In the genomic region with DNA sequence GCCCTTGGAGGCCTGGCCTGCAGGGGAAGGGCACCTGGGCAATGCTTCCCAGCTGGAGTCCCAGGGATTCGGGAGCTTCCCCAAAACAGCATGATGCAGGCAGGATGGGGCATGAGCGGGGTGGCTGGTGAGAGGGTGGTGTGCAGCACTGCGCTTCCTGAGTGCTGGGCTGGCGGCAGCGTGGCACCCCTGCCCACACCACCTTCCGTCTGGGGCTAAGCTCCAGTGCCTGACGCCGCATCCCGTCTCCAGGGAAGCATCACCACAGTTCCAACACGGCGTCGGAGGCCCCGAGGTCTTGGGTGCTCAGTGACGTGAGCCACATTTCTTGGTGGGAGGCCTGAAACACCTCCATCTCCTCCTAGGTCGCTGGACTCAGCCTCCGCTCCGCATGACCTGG, we compare ENCODE assay signal across 20 cellular contexts. TPM values are rescaled to one million over a fixed set of nuclear protein-coding genes. Genes with fewer than 3 reads are reported as not detected.
DNase-seq lines count a peak whose midpoint lies in the region; ATAC-seq and TF ChIP-seq lines count a peak whose summit lies in the region.
"Had no signal": no experiment of that assay in that cellular context is flagged by ENCODE, and none has a peak within 500 bp of the region (broad histone marks: within the 10 kb centered on the region; RNA-seq: fewer than 3 reads in every experiment).

No MANE protein-coding gene starts in this region.

- no peaks in the 10 kb centered on the region for H3K79me2 ChIP-seq in trophoblast cell (ENCODE audit: control insufficient read depth, insufficient read depth, low read length, poor library complexity)

- peak overlapping the region; percentile 54 for H3K27ac Mint-ChIP-seq in activated CD4-positive, alpha-beta T cell treated with anti-CD3 and anti-CD28 coated beads, Interleukin-2, amount 10 ng/mL, durations not matched to agents 7 days and 5 days
- H3K27ac Mint-ChIP-seq: activated naive CD4-positive, alpha-beta T cell treated with anti-CD3 and anti-CD28 coated beads, Interleukin-2, amount 50 U/mL, for 24 hours; natural killer cell treated with Interleukin-12 subunit alpha and Interleukin-12 subunit beta and Interleukin-15 and Interleukin-18, amount 100 ng/mL, for 72 hours had no signal

- peaks cover 8% of the 10 kb centered on the region for H3K36me3 Mint-ChIP-seq in activated CD4-positive, alpha-beta T cell treated with anti-CD3 and anti-CD28 coated beads, Interleukin-2, amount 10 ng/mL, durations not matched to agents 7 days and 5 days (ENCODE audit: low read depth)
- H3K36me3 Mint-ChIP-seq: activated naive CD4-positive, alpha-beta T cell treated with anti-CD3 and anti-CD28 coated beads, Interleukin-2, amount 50 U/mL, for 24 hours; natural killer cell treated with Interleukin-12 subunit alpha and Interleukin-12 subunit beta and Interleukin-15 and Interleukin-18, amount 100 ng/mL, for 72 hours had no signal

- no peaks in the 10 kb centered on the region for H3K27me3 ChIP-seq in trophoblast cell (ENCODE audit: insufficient read depth, low read length)
- H3K27me3 ChIP-seq in uterus = no peaks in the 10 kb centered on the region
- H3K27me3 ChIP-seq: spleen had no signal

- H3K4me1 ChIP-seq in trophoblast cell (ENCODE audit: control insufficient read depth in 1 of 2, insufficient read depth in 2 of 2, low read length in 2 of 2) (peaks cover 62 to 66% of the 10 kb centered on the region in 2 experiments), uterus (peaks cover 11 to 32% of the 10 kb centered on the region in 2 donors)

- POLR2A ChIA-PET in activated CD4-positive, alpha-beta T cell treated with anti-CD3 and anti-CD28 coated beads, Interleukin-2, amount 10 ng/mL, durations not matched to agents 7 days and 5 days (lab: Charles Lee) = no interaction called here

- peaks cover 43% of the 10 kb centered on the region for H3K79me1 ChIP-seq in trophoblast cell (ENCODE audit: low read length)

- TF ChIP-seq CTCF in epithelial cell of esophagus (IDR thresholded peaks at IDR 0.05; ENCODE audit: insufficient read depth, low read depth, low read length, missing control alignments) (no peak), uterus (IDR thresholded peaks at IDR 0.05) (no peak)

- H3K4me3 ChIP-seq in epithelial cell of esophagus (ENCODE audit: low read length) (no peak overlapping the region), trophoblast cell (ENCODE audit: low read depth, low read length) (no peak overlapping the region), uterus (no peak overlapping the region)
- H3K4me3 ChIP-seq: GM12878, spleen had no signal

- no peak overlapping the region for H2AFZ ChIP-seq in trophoblast cell (ENCODE audit: insufficient read depth, low read length, poor library complexity)

- H4K91ac ChIP-seq in trophoblast cell (ENCODE audit: low read depth, low read length) = peak overlapping the region; percentile 77

- peaks cover 8% of the 10 kb centered on the region in 2 experiments for H3K36me3 ChIP-seq in trophoblast cell (ENCODE audit: control insufficient read depth in 1 of 2, insufficient read depth in 2 of 2, low read length in 2 of 2)
- no peaks in the 10 kb centered on the region for H3K36me3 ChIP-seq in uterus

- no peak overlapping the region for H3K4ac ChIP-seq in trophoblast cell (ENCODE audit: low read depth, low read length)

- intact Hi-C loops in uterus (cut with DNase I; ENCODE audit: low total_unique reads) = no loop called here

- no peak overlapping the region for H2BK5ac ChIP-seq in trophoblast cell (ENCODE audit: low read depth, low read length, poor library complexity)

- H3K4me2 ChIP-seq in trophoblast cell (ENCODE audit: low read length) = no peak overlapping the region
- H3K4me2 ChIP-seq: KMS-11 had no signal

- no peak for ATAC-seq in HG02759 (IDR thresholded peaks at IDR 0.05; ENCODE audit: unreplicated experiment)
- ATAC-seq: activated CD4-positive, CD25-positive, alpha-beta regulatory T cell treated with anti-CD3 and anti-CD28 coated beads, Interleukin-2, amount 50 U/mL, for 24 hours; CD8-positive, alpha-beta T cell; GM12878; natural killer cell treated with Interleukin-12 subunit alpha and Interleukin-12 subunit beta and Interleukin-15 and Interleukin-18, amount 100 ng/mL, for 72 hours had no signal

- H3K27me3 Mint-ChIP-seq in activated CD4-positive, alpha-beta T cell treated with anti-CD3 and anti-CD28 coated beads, Interleukin-2, amount 10 ng/mL, durations not matched to agents 7 days and 5 days = no peaks in the 10 kb centered on the region
- H3K27me3 Mint-ChIP-seq: activated naive CD4-positive, alpha-beta T cell treated with anti-CD3 and anti-CD28 coated beads, Interleukin-2, amount 50 U/mL, for 24 hours; natural killer cell treated with Interleukin-12 subunit alpha and Interleukin-12 subunit beta and Interleukin-15 and Interleukin-18, amount 100 ng/mL, for 72 hours had no signal

- H3K9me3 ChIP-seq in trophoblast cell (ENCODE audit: insufficient read depth, low read depth, low read length) (no peaks in the 10 kb centered on the region), uterus (no peaks in the 10 kb centered on the region)
- H3K9me3 ChIP-seq: spleen had no signal

- H3K23ac ChIP-seq in trophoblast cell (ENCODE audit: low read length) = no peak overlapping the region

- no CpG with 5 or more reads among the region's 17 CpGs for WGBS in trophoblast cell (ENCODE audit: extremely low coverage, insufficient coverage, insufficient read length)

- H3K27ac ChIP-seq in trophoblast cell (ENCODE audit: low read depth, low read length) = no peak overlapping the region
- peak overlapping the region; percentile 94 to 96 for H3K27ac ChIP-seq in uterus
- H3K27ac ChIP-seq: 22Rv1, KMS-11 had no signal

- CTCF ChIA-PET in activated CD4-positive, alpha-beta T cell treated with anti-CD3 and anti-CD28 coated beads, Interleukin-2, amount 10 ng/mL, durations not matched to agents 7 days and 5 days (lab: Charles Lee) = interaction anchor here (2.0 kb wide), 1 partner anchor 12 kb away, joined by 6 read pairs; no protein-coding TSS in a partner anchor

- peak overlapping the region; percentile 33 for H2BK120ac ChIP-seq in trophoblast cell (ENCODE audit: insufficient read depth, low read length, poor library complexity)

- H3K9ac ChIP-seq in trophoblast cell (ENCODE audit: low read length) = no peak overlapping the region
- H3K9ac ChIP-seq: KMS-11 had no signal

- peak overlapping the region; percentile 19 for H2BK12ac ChIP-seq in trophoblast cell (ENCODE audit: low read length)

- no peak overlapping the region for H3K4me3 Mint-ChIP-seq in activated CD4-positive, alpha-beta T cell treated with anti-CD3 and anti-CD28 coated beads, Interleukin-2, amount 10 ng/mL, durations not matched to agents 7 days and 5 days
- H3K4me3 Mint-ChIP-seq: activated naive CD4-positive, alpha-beta T cell treated with anti-CD3 and anti-CD28 coated beads, Interleukin-2, amount 50 U/mL, for 24 hours; CD8-positive, alpha-beta T cell; natural killer cell treated with Interleukin-12 subunit alpha and Interleukin-12 subunit beta and Interleukin-15 and Interleukin-18, amount 100 ng/mL, for 72 hours had no signal

- peak overlapping the region; percentile 1 for H4K8ac ChIP-seq in trophoblast cell (ENCODE audit: low read depth, low read length)

- no peak for TF ChIP-seq POLR2A in uterus (IDR thresholded peaks at IDR 0.05)

- H3K4me1 Mint-ChIP-seq in activated CD4-positive, alpha-beta T cell treated with anti-CD3 and anti-CD28 coated beads, Interleukin-2, amount 10 ng/mL, durations not matched to agents 7 days and 5 days = peaks cover 35% of the 10 kb centered on the region

- H2AK5ac ChIP-seq in trophoblast cell (ENCODE audit: low read length) = peak overlapping the region; percentile 32

- peak overlapping the region; percentile 17 for H3K18ac ChIP-seq in trophoblast cell (ENCODE audit: low read length)

- no peaks in the 10 kb centered on the region for H3K9me3 Mint-ChIP-seq in activated CD4-positive, alpha-beta T cell treated with anti-CD3 and anti-CD28 coated beads, Interleukin-2, amount 10 ng/mL, durations not matched to agents 7 days and 5 days
- H3K9me3 Mint-ChIP-seq: activated naive CD4-positive, alpha-beta T cell treated with anti-CD3 and anti-CD28 coated beads, Interleukin-2, amount 50 U/mL, for 24 hours; CD8-positive, alpha-beta T cell; natural killer cell treated with Interleukin-12 subunit alpha and Interleukin-12 subunit beta and Interleukin-15 and Interleukin-18, amount 100 ng/mL, for 72 hours had no signal

- H4K12ac ChIP-seq in trophoblast cell (ENCODE audit: low read depth, low read length) = no peak overlapping the region

- peak overlapping the region; percentile 63 for H3K14ac ChIP-seq in trophoblast cell (ENCODE audit: low read length)

- DNase-seq in activated CD4-positive, alpha-beta T cell treated with anti-CD3 and anti-CD28 coated beads, Interleukin-2, amount 10 ng/mL, durations not matched to agents 7 days and 5 days = no peak
- no peak for DNase-seq in activated CD4-positive, alpha-beta T cell treated with anti-CD3 and anti-CD28 coated beads, Interleukin-2, amount 50 U/mL, for 4 hours
- DNase-seq in epithelial cell of esophagus (ENCODE audit: low read depth) (peak; percentile 46), trophoblast cell (no peak), uterus (no peak), SKM-1 (lab: John Stamatoyannopoulos, UW; ENCODE audit: unreplicated experiment) (no peak), NCI-H2227 treated with DMSO at 0.1 percent for 48 hours (lab: John Stamatoyannopoulos, UW) (no peak)
- DNase-seq: CD8-positive, alpha-beta T cell; cerebellar nuclear complex; NCI-H146; NCI-H510A treated with DMSO at 0.1 percent for 48 hours; spleen had no signal

RNA-seq across cellular contexts. Expression of a gene that starts 13.8 kb away (rescaled TPM):
- 1 to 10 TPM; 7.1 to 9.2 TPM for total RNA-seq in activated CD4-positive, alpha-beta T cell treated with anti-CD3 and anti-CD28 coated beads, Interleukin-2, amount 10 ng/mL, durations not matched to agents 7 days and 5 days
- 164 and 171 TPM in 2 replicates for polyA plus RNA-seq in trophoblast cell (2013)
- 100 to 1,000 TPM in 1 of 4 donors, 10 to 100 TPM in 3; 11.2 to 142 (median 18.2) TPM for total RNA-seq in uterus

RNA-seq across cellular contexts. Expression of a gene that starts 53.3 kb away (rescaled TPM):
- total RNA-seq in activated CD4-positive, alpha-beta T cell treated with anti-CD3 and anti-CD28 coated beads, Interleukin-2, amount 10 ng/mL, durations not matched to agents 7 days and 5 days = not detected
- 0.15 and 0.18 TPM in 2 replicates for polyA plus RNA-seq in trophoblast cell (2013)
- 1 to 10 TPM in 3 of 4 donors, not detected in 1; 3.3 to 9.4 (median 9.0) TPM for total RNA-seq in uterus
- total RNA-seq: GM12878; T-helper 1 cell treated with Interleukin-12 subunit alpha and Interleukin-12 subunit beta and Interleukin-4 antibody, amounts not matched to agents 30 ng/mL and 1 ng/mL, for 36 hours had no signal
